22 cellular contexts compared by ENCODE assay signal in the genomic region with DNA sequence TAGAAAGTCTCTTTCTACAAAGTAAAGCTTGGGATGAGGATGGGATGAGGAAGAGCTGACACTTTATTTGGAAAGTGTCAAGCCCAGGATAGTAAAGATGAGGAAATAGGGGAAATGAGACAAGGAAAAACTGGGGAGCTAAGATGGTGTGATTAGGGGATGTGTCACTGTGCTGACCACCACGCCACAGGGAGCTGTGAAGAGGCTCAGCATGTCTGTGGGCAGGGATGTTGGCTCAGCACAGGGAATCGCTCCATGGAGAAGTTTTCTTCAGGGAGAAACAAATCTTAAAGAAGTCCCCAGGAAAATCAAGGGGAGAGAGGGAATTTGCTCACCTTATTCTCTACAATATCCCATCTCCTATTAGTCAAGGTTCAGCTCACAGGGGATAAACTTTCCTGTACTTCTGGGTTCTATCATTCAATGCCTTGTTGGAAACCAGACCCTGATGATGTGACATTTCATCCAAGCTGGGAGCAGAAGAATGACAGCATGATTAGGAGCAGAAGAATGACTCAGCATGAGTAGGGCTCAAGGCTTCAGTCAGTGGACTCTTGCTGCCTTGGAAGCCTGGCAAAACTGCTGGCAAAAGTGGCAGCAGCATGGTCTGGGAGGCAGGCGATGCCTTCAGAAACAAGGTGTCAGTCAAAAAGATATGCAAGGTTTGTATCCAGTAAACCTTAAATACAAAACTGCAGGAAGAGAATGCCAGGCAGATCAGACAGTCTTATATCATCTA. TPM values are rescaled to one million over a fixed set of nuclear protein-coding genes. Genes with fewer than 3 reads are reported as not detected.
DNase-seq lines count a peak whose midpoint lies in the region; ATAC-seq, FAIRE-seq and TF ChIP-seq lines count a peak whose summit lies in the region.
"Had no signal": no experiment of that assay in that cellular context is flagged by ENCODE, and none has a peak within 500 bp of the region (broad histone marks: within the 10 kb centered on the region; RNA-seq: fewer than 3 reads in every experiment).

No MANE protein-coding gene starts in this region.

- H3K4me3 ChIP-seq in IMR-90 (ENCODE audit: insufficient read depth, low read depth, low read length) = no peak overlapping the region
- no peak overlapping the region for H3K4me3 ChIP-seq in cardiac fibroblast (replicated peaks in 1 of 2; ENCODE audit: low read depth in 2 of 2, low read length in 2 of 2)
- H3K4me3 ChIP-seq in right atrium auricular region = no peak overlapping the region

- peak overlapping the region; percentile 74 for H2BK5ac ChIP-seq in IMR-90 (ENCODE audit: low read depth, low read length, poor library complexity, severe bottlenecking)

- H4K91ac ChIP-seq in IMR-90 (ENCODE audit: insufficient read depth, low read depth, low read length) = peak overlapping the region; percentile 64

- peak overlapping the region; percentile 49 for H2AFZ ChIP-seq in IMR-90 (replicated peaks; ENCODE audit: low read length, poor library complexity)

- no peaks in the 10 kb centered on the region for H3K36me3 ChIP-seq in IMR-90 (ENCODE audit: control insufficient read depth, insufficient read depth, low read length)
- no peaks in the 10 kb centered on the region for H3K36me3 ChIP-seq in right atrium auricular region

- H2BK15ac ChIP-seq in IMR-90 (ENCODE audit: low read depth, low read length) = peak overlapping the region; percentile 66; the same call in 1 of the 3 replicates

- H3K79me1 ChIP-seq in IMR-90 (ENCODE audit: low read depth in 1 of 2, low read length in 2 of 2) = no peaks in the 10 kb centered on the region

- ATAC-seq in IMR-90 (ENCODE audit: low read depth) (peak; percentile 35; the same call in 1 of the 2 replicates), HG02852 (IDR thresholded peaks at IDR 0.05; ENCODE audit: unreplicated experiment) (no peak)
- ATAC-seq: T-helper 17 cell had no signal

- H3K18ac ChIP-seq in IMR-90 (ENCODE audit: low read depth, low read length) = peak overlapping the region; percentile 49

- H3K9ac ChIP-seq in IMR-90 (ENCODE audit: low read depth, low read length) = no peak overlapping the region

- in situ Hi-C loops in IMR-90 (cut with MboI; ENCODE audit: low sequenced_read_pairs) = no loop called here

- peak overlapping the region; percentile 82 for H2BK120ac ChIP-seq in IMR-90 (ENCODE audit: low read depth, low read length)

- peak overlapping the region in 1 of 2 experiments; percentile 63; a peak in 3 of 4 replicates for H4K8ac ChIP-seq in IMR-90 (ENCODE audit: low read depth in 2 of 2, low read length in 2 of 2)

- WGBS in IMR-90 (ENCODE audit: extremely low coverage in 2 of 2, insufficient read length in 1 of 2), 2 experiments = no CpG with 5 or more reads among the region's 3 CpGs

- no peak for FAIRE-seq in GM12891 (lab: Jason Lieb, UNC)
- FAIRE-seq: endothelial cell of umbilical vein, RCC 7860 had no signal

- H3K56ac ChIP-seq in IMR-90 (ENCODE audit: extremely low read depth, insufficient read depth, low read length) = peak overlapping the region; percentile 7; the same call in 1 of the 2 replicates

- no TSS peak for BruUV-seq in IMR-90 (replicated peaks; lab: Mats Ljungman, UMichigan)

- H3K14ac ChIP-seq in IMR-90 (replicated peaks; ENCODE audit: low read depth, low read length) = peak overlapping the region; percentile 69

- TF ChIP-seq CTCF in IMR-90 (conservative IDR thresholded peaks at IDR 0.05; ENCODE audit: low read depth, low read length) (no peak), cardiac fibroblast (IDR thresholded peaks at IDR 0.05; ENCODE audit: low read depth, low read length) (no peak), right atrium auricular region (IDR thresholded peaks at IDR 0.05) (no peak)

- intact Hi-C loops in IMR-90 (cut with micrococcal nuclease) = no loop called here

- H4K20me1 ChIP-seq in IMR-90 (ENCODE audit: insufficient read depth, low read length) = no peaks in the 10 kb centered on the region

- H4K5ac ChIP-seq in IMR-90 (ENCODE audit: low read depth, low read length) = no peak overlapping the region; the same call in 1 of the 2 replicates

- TF ChIP-seq RAD21 in IMR-90 (IDR thresholded peaks at IDR 0.05; ENCODE audit: low read length) = no peak

- H3K4me1 ChIP-seq in IMR-90 (ENCODE audit: control insufficient read depth, insufficient read depth, low read length) (peaks cover 20% of the 10 kb centered on the region), right atrium auricular region (peaks cover 0 to 9% of the 10 kb centered on the region in 2 donors)

- DNase-seq in AG08395 (ENCODE audit: low spot score) = peak; percentile 48
- DNase-seq in IMR-90 = peak; percentile 71
- DNase-seq in cardiac fibroblast (ENCODE audit: low read depth in 2 of 2) = peak; percentile 25 to 27
- no peak for DNase-seq in right atrium auricular region (ENCODE audit: low spot score)
- DNase-seq in GM12891 (ENCODE audit: insufficient read length, low spot score) = no peak
- no peak for DNase-seq in NCI-H1694 treated with DMSO at 0.1 percent for 48 hours (lab: John Stamatoyannopoulos, UW)
- no peak for DNase-seq in CD1c-positive myeloid dendritic cell (ENCODE audit: extremely low spot score)
- DNase-seq: activated CD4-positive, alpha-beta T cell treated with anti-CD3 and anti-CD28 coated beads, Interleukin-2, amount 50 U/mL, for 4 hours; activated effector memory CD4-positive, alpha-beta T cell treated with Interleukin-2 at 50 U/mL for 16 hours; AML-193; caudate nucleus; DMS153; NCI-H1417; NCI-H446 treated with DMSO at 0.1 percent for 48 hours; T-helper 17 cell; trophoblast cell had no signal

- no peak for TF ChIP-seq POLR2A in IMR-90 (IDR thresholded peaks at IDR 0.05; ENCODE audit: low read depth, low read length)
- no peak for TF ChIP-seq POLR2A in GM12891 (IDR thresholded peaks at IDR 0.05; ENCODE audit: low read depth, low read length)

- H2BK20ac ChIP-seq in IMR-90 (ENCODE audit: low read depth, low read length) = peak overlapping the region; percentile 79

- peak overlapping the region; percentile 71; the same call in 1 of the 2 replicates for H3K23ac ChIP-seq in IMR-90 (ENCODE audit: low read depth, low read length)

- peak overlapping the region; percentile 83 for H3K4ac ChIP-seq in IMR-90 (ENCODE audit: low read depth, low read length)

- H3K27me3 ChIP-seq in IMR-90 (ENCODE audit: control insufficient read depth, insufficient read depth, low read length) (no peaks in the 10 kb centered on the region), right atrium auricular region (no peaks in the 10 kb centered on the region)

- H2AK5ac ChIP-seq in IMR-90 (ENCODE audit: low read depth, low read length) = peak overlapping the region; percentile 97

- H3K9me1 ChIP-seq in IMR-90 (ENCODE audit: insufficient read depth, low read length) = peaks cover 12% of the 10 kb centered on the region; the same call in 1 of the 2 replicates

- no peak overlapping the region for H3K4me2 ChIP-seq in IMR-90 (ENCODE audit: low read depth, low read length)

- dilution Hi-C loops in IMR-90 (cut with HindIII; ENCODE audit: low sequenced_read_pairs, unreplicated experiment) = no loop called here

- peak overlapping the region; percentile 71 for H2AK9ac ChIP-seq in IMR-90 (replicated peaks; ENCODE audit: low read depth, low read length, poor library complexity)

- POLR2A ChIA-PET in IMR-90 (lab: Charles Lee; ENCODE audit: unreplicated experiment) = no interaction called here

- CTCF ChIA-PET in IMR-90 (lab: Yijun Ruan, JAX) = no interaction called here

- no peak overlapping the region for H3K27ac ChIP-seq in IMR-90 (ENCODE audit: insufficient read depth, low read length)
- H3K27ac ChIP-seq in right atrium auricular region = peak overlapping the region; percentile 79 to 96

- no peaks in the 10 kb centered on the region for H3K9me3 ChIP-seq in IMR-90 (ENCODE audit: control insufficient read depth, insufficient read depth, low read length)
- H3K9me3 ChIP-seq in right atrium auricular region = no peaks in the 10 kb centered on the region

TF ChIP-seq in IMR-90, 13 proteins besides CTCF, POLR2A, EP300 and RAD21:
- TF ChIP-seq FOS (IDR thresholded peaks at IDR 0.05; ENCODE audit: low read depth, low read length) (peak; percentile 42; the same call in 1 of the 2 replicates), MAFK (IDR thresholded peaks at IDR 0.05; ENCODE audit: low read depth, low read length) (peak; percentile 22; the same call in 1 of the 2 replicates), RCOR1 (IDR thresholded peaks at IDR 0.05; ENCODE audit: insufficient replicate concordance, low read length) (no peak), NFE2L2 (IDR thresholded peaks at IDR 0.05; ENCODE audit: low read depth, low read length) (peak; percentile 93)

TF ChIP-seq in GM12891, 5 proteins besides CTCF, POLR2A, EP300 and RAD21:
- TF ChIP-seq TAF1 (IDR thresholded peaks at IDR 0.05; ENCODE audit: low read depth, low read length) = no peak
- no peak for TF ChIP-seq POU2F2 (IDR thresholded peaks at IDR 0.05; ENCODE audit: low read depth, low read length)
- TF ChIP-seq SPI1 (IDR thresholded peaks at IDR 0.05; ENCODE audit: low read depth, low read length) = no peak
- no peak for TF ChIP-seq POLR2AphosphoS5 (IDR thresholded peaks at IDR 0.05; ENCODE audit: low read depth, low read length)
- no peak for TF ChIP-seq PAX5 (IDR thresholded peaks at IDR 0.05; ENCODE audit: insufficient read depth, low read length, severe bottlenecking)
TF ChIP-seq in GM12891: peak in this region for 0.

RNA-seq across cellular contexts. Expression of a gene that starts 4.9 kb away (rescaled TPM):
- total RNA-seq in IMR-90 (2012; rRNA removed) (0.54 TPM in 1 of 2 replicates, not detected in the other), right atrium auricular region (100 to 1,000 TPM; 338 to 442 TPM)
- 0.31 and 0.98 TPM in 2 replicates for polyA plus RNA-seq in IMR-90 (2012; rRNA removed)
- polyA plus RNA-seq in IMR-90 (2012; cell fraction: cytosol; rRNA removed) = 0.56 and 0.67 TPM in 2 replicates
- polyA plus RNA-seq in IMR-90 (2012; cell fraction: nucleus; rRNA removed; ENCODE audit: low replicate concordance) = 0.20 and 0.47 TPM in 2 replicates
- not detected for polyA plus RNA-seq in GM12891 (2012; ENCODE audit: low read depth, missing spikeins)
- total RNA-seq: endothelial cell of umbilical vein, mesenteric fat pad, omental fat pad, T-helper 17 cell had no signal
- polyA plus RNA-seq: endothelial cell of umbilical vein, IgD-negative memory B cell had no signal

RNA-seq across cellular contexts. Expression of a gene that starts 57.2 kb away (rescaled TPM):
- total RNA-seq in IMR-90 (2012; rRNA removed) (50.0 and 67.8 TPM in 2 replicates), right atrium auricular region (10 to 100 TPM; 15.8 to 22.2 TPM)
- polyA plus RNA-seq in IMR-90 (2012; rRNA removed) = 31.2 and 40.1 TPM in 2 replicates
- 33.9 and 66.4 TPM in 2 replicates for polyA plus RNA-seq in IMR-90 (2012; cell fraction: cytosol; rRNA removed)
- 17.8 and 42.7 TPM in 2 replicates for polyA plus RNA-seq in IMR-90 (2012; cell fraction: nucleus; rRNA removed; ENCODE audit: low replicate concordance)
- polyA plus RNA-seq in GM12891 (2012; ENCODE audit: low read depth, missing spikeins) = 0.33 TPM

Comparison
In these comparisons a context has a peak if more than half of its experiments do, and no peak if none do; other contexts are left out.
1. DNase-seq: peak in AG08395 (single experiment), IMR-90 (single experiment) and cardiac fibroblast (2 of 2); none in right atrium auricular region (single experiment), GM12891 (single experiment), NCI-H1694 treated with DMSO at 0.1 percent for 48 hours (single experiment) and CD1c-positive myeloid dendritic cell (single experiment).
2. RNA of a gene that starts 4.9 kb away (total RNA-seq): 338 to 442 TPM in right atrium auricular region; 0.54 TPM in IMR-90; every median in the first group is over 100 times any median in the second.